Comparison of ENCODE assay signal across 1 cellular context in genomic region chr2:109623923-109624322, GRCh38.
A peak's percentile ranks its signal among the peaks of the same experiment; 100 is the strongest.
TF ChIP-seq lines count a peak whose summit lies in the region.

No MANE protein-coding gene starts in this region.

TF ChIP-seq in HepG2, 621 proteins besides CTCF, POLR2A, EP300 and RAD21 (continued from another document and continues in another):
- TF ChIP-seq THAP8 (CRISPR knock-in tag; IDR thresholded peaks at IDR 0.05; ENCODE audit: borderline replicate concordance) (no peak), ZNF800 (CRISPR knock-in tag; IDR thresholded peaks at IDR 0.05) (no peak), ZNF451 (CRISPR knock-in tag; IDR thresholded peaks at IDR 0.05) (no peak), MAX (IDR thresholded peaks at IDR 0.05) (0 out of 2 replicates have a peak, but pooled peaks have one; percentile 47), KAT7 (CRISPR knock-in tag; IDR thresholded peaks at IDR 0.05; ENCODE audit: borderline replicate concordance) (no peak), MXD4 (CRISPR knock-in tag; IDR thresholded peaks at IDR 0.05) (0 out of 2 replicates have a peak, but pooled peaks have one; percentile 22), HOXA5 (CRISPR knock-in tag; IDR thresholded peaks at IDR 0.05) (no peak), RERE (CRISPR knock-in tag; IDR thresholded peaks at IDR 0.05; ENCODE audit: low read depth) (no peak), FOSL2 (CRISPR knock-in tag; IDR thresholded peaks at IDR 0.05) (peak; percentile 46; the same call in 1 of the 2 replicates), ZBTB44 (CRISPR knock-in tag; IDR thresholded peaks at IDR 0.05) (no peak), ARNTL (CRISPR knock-in tag; IDR thresholded peaks at IDR 0.05) (no peak), RCOR2 (CRISPR knock-in tag; IDR thresholded peaks at IDR 0.05) (peak; percentile 54; the same call in 1 of the 2 replicates), SALL1 (CRISPR knock-in tag; IDR thresholded peaks at IDR 0.05) (peak; percentile 72), ZNF710 (CRISPR knock-in tag; IDR thresholded peaks at IDR 0.05; ENCODE audit: borderline replicate concordance) (peak; percentile 68; the same call in 1 of the 2 replicates), HCFC1 (IDR thresholded peaks at IDR 0.05; ENCODE audit: low read depth, low read length) (no peak), ZMAT3 (CRISPR knock-in tag; conservative IDR thresholded peaks at IDR 0.05) (no peak), ZEB1 (IDR thresholded peaks at IDR 0.05; ENCODE audit: insufficient replicate concordance, low read depth) (peak; percentile 87), ZNF737 (CRISPR knock-in tag; IDR thresholded peaks at IDR 0.05; ENCODE audit: borderline replicate concordance) (no peak), ZBTB38 (CRISPR knock-in tag; IDR thresholded peaks at IDR 0.05) (no peak), ZNF331 (CRISPR knock-in tag; IDR thresholded peaks at IDR 0.05) (0 out of 2 replicates have a peak, but pooled peaks have one; percentile 18), THRA (CRISPR knock-in tag; IDR thresholded peaks at IDR 0.05; ENCODE audit: borderline replicate concordance) (peak; percentile 88; the same call in 1 of the 2 replicates), ZNF569 (CRISPR knock-in tag; IDR thresholded peaks at IDR 0.05; ENCODE audit: borderline replicate concordance) (no peak), KDM3A (CRISPR knock-in tag; IDR thresholded peaks at IDR 0.05; ENCODE audit: low read depth) (0 out of 2 replicates have a peak, but pooled peaks have one; percentile 50), SSRP1 (CRISPR knock-in tag; IDR thresholded peaks at IDR 0.05) (no peak), IKZF5 (CRISPR knock-in tag; IDR thresholded peaks at IDR 0.05) (no peak), HINFP (CRISPR knock-in tag; IDR thresholded peaks at IDR 0.05; ENCODE audit: low read depth) (no peak), E2F5 (CRISPR knock-in tag; conservative IDR thresholded peaks at IDR 0.05) (no peak), HMG20B (CRISPR knock-in tag; conservative IDR thresholded peaks at IDR 0.05) (0 out of 2 replicates have a peak, but pooled peaks have one; percentile 13), POGK (CRISPR knock-in tag; conservative IDR thresholded peaks at IDR 0.05) (no peak), PRMT3 (CRISPR knock-in tag; IDR thresholded peaks at IDR 0.05; ENCODE audit: borderline replicate concordance, low read depth) (no peak), ZIK1 (CRISPR knock-in tag; IDR thresholded peaks at IDR 0.05; ENCODE audit: borderline replicate concordance, low read depth) (no peak), KDM5B (CRISPR knock-in tag; IDR thresholded peaks at IDR 0.05; ENCODE audit: borderline replicate concordance) (no peak), JUNB (CRISPR knock-in tag; IDR thresholded peaks at IDR 0.05; ENCODE audit: borderline replicate concordance) (no peak), ZNF468 (CRISPR knock-in tag; IDR thresholded peaks at IDR 0.05) (no peak), CREB1 (IDR thresholded peaks at IDR 0.05) (no peak), CREB1 (CRISPR knock-in tag; IDR thresholded peaks at IDR 0.05) (0 out of 2 replicates have a peak, but pooled peaks have one; percentile 10)
